In genomic region chr1:44033756-44034155, GRCh38 we compare ENCODE assay signal across 16 cellular contexts. TPM values are rescaled to one million over a fixed set of nuclear protein-coding genes. Genes with fewer than 3 reads are reported as not detected.
"Had no signal": no experiment of that assay in that cellular context is flagged by ENCODE, and none has a peak within 500 bp of the region (broad histone marks: within the 10 kb centered on the region; RNA-seq: fewer than 3 reads in every experiment).

No MANE protein-coding gene starts in this region.

- DNase-seq: activated CD4-positive, CD25-positive, alpha-beta regulatory T cell; activated effector memory CD4-positive, alpha-beta T cell treated with Interleukin-2 at 50 U/mL for 16 hours; activated T-cell treated with anti-CD3 and anti-CD28 coated beads, Interleukin-2, amount 50 U/mL, for 1 hour; amygdala; cerebellar nuclear complex; dermis blood vessel endothelial cell; foreskin fibroblast; heart left ventricle; left colon; naive thymus-derived CD8-positive, alpha-beta T cell; stimulated activated CD4-positive, alpha-beta T cell treated with anti-CD3 and anti-CD28 coated beads, Interleukin-4, amount 100 ng/mL, for 4 hours had no signal

- H3K27ac Mint-ChIP-seq: type B pancreatic cell had no signal

- H3K36me3 Mint-ChIP-seq: activated naive CD4-positive, alpha-beta T cell treated with anti-CD3 and anti-CD28 coated beads, Interleukin-2, amount 50 U/mL, for 72 hours; naive thymus-derived CD8-positive, alpha-beta T cell; type B pancreatic cell had no signal

- H3K36me3 ChIP-seq: heart left ventricle had no signal

- ATAC-seq: activated naive CD4-positive, alpha-beta T cell treated with anti-CD3 and anti-CD28 coated beads, Interleukin-2, amount 50 U/mL, for 72 hours; esophagus mucosa; heart left ventricle; left colon; naive thymus-derived CD8-positive, alpha-beta T cell had no signal

- H3K9me3 ChIP-seq: heart left ventricle had no signal

- H3K9me3 Mint-ChIP-seq: activated naive CD4-positive, alpha-beta T cell treated with anti-CD3 and anti-CD28 coated beads, Interleukin-2, amount 50 U/mL, for 72 hours; naive thymus-derived CD8-positive, alpha-beta T cell; T-helper 1 cell treated with Interleukin-12 subunit alpha and Interleukin-12 subunit beta and Interleukin-4 antibody, amounts not matched to agents 30 μg/mL and 1 μg/mL, for 36 hours; type B pancreatic cell had no signal

- H3K4me3 Mint-ChIP-seq: naive thymus-derived CD8-positive, alpha-beta T cell; T-helper 1 cell treated with Interleukin-12 subunit alpha and Interleukin-12 subunit beta and Interleukin-4 antibody, amounts not matched to agents 30 μg/mL and 1 μg/mL, for 36 hours; type B pancreatic cell had no signal

- H3K4me3 ChIP-seq: heart left ventricle, lung had no signal

- H3K27me3 Mint-ChIP-seq: naive thymus-derived CD8-positive, alpha-beta T cell; type B pancreatic cell had no signal

RNA-seq across cellular contexts. Expression of gene SLC6A9, which starts 2.5 kb away (rescaled TPM):
- total RNA-seq: dermis blood vessel endothelial cell had no signal
